ENCODE assay signal across 8 cellular contexts in genomic region chr5:95958308-95959014, GRCh38. TPM values are rescaled to one million over a fixed set of nuclear protein-coding genes. Genes with fewer than 3 reads are reported as not detected.
DNase-seq lines count a peak whose midpoint lies in the region; TF ChIP-seq lines count a peak whose summit lies in the region.

No MANE protein-coding gene starts in this region.

- H3K27me3 ChIP-seq in Loucy (ENCODE audit: insufficient read depth, low read length, poor library complexity, severe bottlenecking), result no peaks in the 10 kb centered on the region
- H3K27me3 ChIP-seq in duodenal mucosa (ENCODE audit: control insufficient read depth in 1 of 2, insufficient read depth in 2 of 2, low read length in 2 of 2), result no peaks in the 10 kb centered on the region

- peak overlapping the region; percentile 93 for H3K4me2 ChIP-seq in Loucy (ENCODE audit: low read depth, low read length, poor library complexity, severe bottlenecking)

- DNase-seq in ELR (ENCODE audit: low read depth) (peak; percentile 64), progenitor cell of endocrine pancreas (ENCODE audit: low spot score, unreplicated experiment) (no peak), UCSD-AML1 (lab: John Stamatoyannopoulos, UW; ENCODE audit: unreplicated experiment) (no peak), KG1 (lab: John Stamatoyannopoulos, UW) (no peak), T1000 (lab: John Stamatoyannopoulos, UW) (no peak), GDM1 (lab: John Stamatoyannopoulos, UW) (no peak)

- TF ChIP-seq CTCF in Loucy (conservative IDR thresholded peaks at IDR 0.05; ENCODE audit: low read length) (no peak), progenitor cell of endocrine pancreas (IDR thresholded peaks at IDR 0.05; ENCODE audit: unreplicated experiment) (no peak)

- H3K27ac ChIP-seq in duodenal mucosa (ENCODE audit: low read depth, low read length), result no peak overlapping the region

- peaks cover 17% of the 10 kb centered on the region for H3K36me3 Mint-ChIP-seq in progenitor cell of endocrine pancreas (ENCODE audit: insufficient read depth)

- no peaks in the 10 kb centered on the region for H3K9me3 Mint-ChIP-seq in progenitor cell of endocrine pancreas (ENCODE audit: low read depth)

- H2AFZ ChIP-seq in Loucy (ENCODE audit: low read length), result no peak overlapping the region

- peaks cover 22% of the 10 kb centered on the region; the same call in 1 of the 2 replicates for H3K79me2 ChIP-seq in Loucy (ENCODE audit: insufficient read depth, low read length)

- H3K4me1 ChIP-seq in Loucy (ENCODE audit: insufficient read depth, low read length, poor library complexity, severe bottlenecking) (peaks cover 50% of the 10 kb centered on the region), duodenal mucosa (ENCODE audit: control insufficient read depth in 1 of 2, insufficient read depth in 2 of 2, low read length in 2 of 2) (peaks cover 26 to 31% of the 10 kb centered on the region in 2 donors)

- peaks cover 67% of the 10 kb centered on the region for H3K4me1 Mint-ChIP-seq in progenitor cell of endocrine pancreas (ENCODE audit: low read depth)

- H3K36me3 ChIP-seq in Loucy (ENCODE audit: insufficient read depth, low read length), result no peaks in the 10 kb centered on the region
- H3K36me3 ChIP-seq in duodenal mucosa (ENCODE audit: control insufficient read depth in 1 of 2, insufficient read depth in 2 of 2, low read length in 2 of 2), result no peaks in the 10 kb centered on the region

- peak overlapping the region; percentile 27 for H3K4me3 ChIP-seq in Loucy (ENCODE audit: low read length, poor library complexity, severe bottlenecking)
- peak overlapping the region; percentile 27 to 85 for H3K4me3 ChIP-seq in duodenal mucosa (ENCODE audit: low read depth in 1 of 2, low read length in 2 of 2)

- H3K27me3 Mint-ChIP-seq in progenitor cell of endocrine pancreas, result no peaks in the 10 kb centered on the region

- H3K27ac Mint-ChIP-seq in progenitor cell of endocrine pancreas, result peak overlapping the region; percentile 94

- H3K9me2 ChIP-seq in Loucy (replicated peaks; ENCODE audit: low read depth, low read length), result no peaks in the 10 kb centered on the region

- H3K9ac ChIP-seq in Loucy (ENCODE audit: low read depth, low read length, poor library complexity, severe bottlenecking) (no peak overlapping the region), duodenal mucosa (ENCODE audit: low read depth in 1 of 2, low read length in 2 of 2) (no peak overlapping the region)

- no peaks in the 10 kb centered on the region for H4K20me1 ChIP-seq in Loucy (ENCODE audit: insufficient read depth, low read length, poor library complexity, severe bottlenecking)

- H3F3A ChIP-seq in Loucy (ENCODE audit: low read depth), result no peaks in the 10 kb centered on the region

- H3K9me3 ChIP-seq in Loucy (ENCODE audit: insufficient read depth, low read depth, low read length) (no peaks in the 10 kb centered on the region), duodenal mucosa (ENCODE audit: control insufficient read depth in 1 of 2, low read length in 2 of 2) (no peaks in the 10 kb centered on the region)

- H3K4me3 Mint-ChIP-seq in progenitor cell of endocrine pancreas (ENCODE audit: low read depth), result peak overlapping the region; percentile 95

RNA-seq across cellular contexts. Expression of gene ELL2, which starts 3.2 kb away (rescaled TPM):
- 124 and 145 TPM in 2 replicates for total RNA-seq in progenitor cell of endocrine pancreas
